Comparison of ENCODE assay signal across 1 cellular context in genomic region chr10:43208147-43209063, GRCh38.
TF ChIP-seq lines count a peak whose summit lies in the region.

No MANE protein-coding gene starts in this region.

TF ChIP-seq in SK-N-SH, 30 proteins besides CTCF, POLR2A, EP300 and RAD21 (continued from another document):
- no peak for TF ChIP-seq TEAD4 (IDR thresholded peaks at IDR 0.05; ENCODE audit: borderline replicate concordance, insufficient read depth)
- no peak for TF ChIP-seq RCOR1 (IDR thresholded peaks at IDR 0.05; ENCODE audit: low read length)
- TF ChIP-seq TAF1 (IDR thresholded peaks at IDR 0.05; ENCODE audit: borderline replicate concordance, low read depth, low read length) = no peak
